Comparison of ENCODE assay signal across 1 cellular context in genomic region chr10:3890602-3891352, GRCh38.
TF ChIP-seq lines count a peak whose summit lies in the region.

No MANE protein-coding gene starts in this region.

TF ChIP-seq in K562, 482 proteins besides CTCF, POLR2A, EP300 and RAD21 (continues in another document):
- TF ChIP-seq CBX2 (IDR thresholded peaks at IDR 0.05; ENCODE audit: insufficient read depth, low read length, poor library complexity, severe bottlenecking) (no peak), ZNF140 (CRISPR knock-in tag; IDR thresholded peaks at IDR 0.05) (peak; percentile 89), RBM15 (IDR thresholded peaks at IDR 0.05; ENCODE audit: insufficient read depth, low read length) (no peak), SREBF2 (CRISPR knock-in tag; IDR thresholded peaks at IDR 0.05) (no peak), SMARCB1 (IDR thresholded peaks at IDR 0.05; ENCODE audit: insufficient read length, low read depth) (no peak), ZNF217 (CRISPR knock-in tag; IDR thresholded peaks at IDR 0.05) (no peak), FOXA1 (IDR thresholded peaks at IDR 0.05; ENCODE audit: borderline replicate concordance) (no peak), UBTF (IDR thresholded peaks at IDR 0.05; ENCODE audit: borderline replicate concordance in 1 of 2, low read depth in 2 of 2, low read length in 2 of 2) (no peak), ZNF175 (CRISPR knock-in tag; IDR thresholded peaks at IDR 0.05; ENCODE audit: low read depth) (peak; percentile 100), MITF (IDR thresholded peaks at IDR 0.05) (no peak), KDM5B (IDR thresholded peaks at IDR 0.05; ENCODE audit: insufficient replicate concordance, low read depth, low read length) (no peak), RBM34 (IDR thresholded peaks at IDR 0.05; ENCODE audit: borderline replicate concordance, insufficient read depth, low read length) (no peak), PML (IDR thresholded peaks at IDR 0.05; ENCODE audit: low read length) (no peak), ZKSCAN8 (CRISPR knock-in tag; IDR thresholded peaks at IDR 0.05) (peak; percentile 94), ZNF75A (CRISPR knock-in tag; IDR thresholded peaks at IDR 0.05) (peak; percentile 91), ARNT (IDR thresholded peaks at IDR 0.05) (peak in 1 of 2 experiments; percentile 77; a peak in 1 of 4 replicates), RBM22 (IDR thresholded peaks at IDR 0.05; ENCODE audit: low read depth, low read length, poor library complexity, severe bottlenecking) (no peak), BCOR (IDR thresholded peaks at IDR 0.05) (no peak), ZNF316 (IDR thresholded peaks at IDR 0.05) (no peak), ZNF311 (CRISPR knock-in tag; IDR thresholded peaks at IDR 0.05) (peak; percentile 99), ZSCAN29 (IDR thresholded peaks at IDR 0.05) (no peak), HOMEZ (CRISPR knock-in tag; IDR thresholded peaks at IDR 0.05) (peak; percentile 98), IRF9 (tag; IDR thresholded peaks at IDR 0.05) (peak; percentile 97), PHB2 (IDR thresholded peaks at IDR 0.05; ENCODE audit: low read depth) (no peak), NFIX (CRISPR knock-in tag; IDR thresholded peaks at IDR 0.05; ENCODE audit: low read depth) (peak; percentile 64), POU5F1 (IDR thresholded peaks at IDR 0.05; ENCODE audit: borderline replicate concordance, low read depth, low read length, partially characterized antibody) (no peak), CHAMP1 (IDR thresholded peaks at IDR 0.05) (no peak), ZNF699 (CRISPR knock-in tag; IDR thresholded peaks at IDR 0.05; ENCODE audit: insufficient replicate concordance) (no peak), ZNF280B (CRISPR knock-in tag; IDR thresholded peaks at IDR 0.05) (peak; percentile 95), FOXJ3 (CRISPR knock-in tag; IDR thresholded peaks at IDR 0.05) (no peak), RFX1 (IDR thresholded peaks at IDR 0.05) (peak; percentile 22; the same call in 1 of the 2 replicates), ZNF354B (CRISPR knock-in tag; IDR thresholded peaks at IDR 0.05) (peak; percentile 94), ZFP91 (CRISPR knock-in tag; IDR thresholded peaks at IDR 0.05) (no peak), ZNF174 (CRISPR knock-in tag; IDR thresholded peaks at IDR 0.05) (no peak), TRIM24 (IDR thresholded peaks at IDR 0.05) (peak in 1 of 2 experiments; percentile 48; a peak in 1 of 4 replicates), NFE2 (IDR thresholded peaks at IDR 0.05; ENCODE audit: low read depth) (no peak), POLR2G (IDR thresholded peaks at IDR 0.05; ENCODE audit: low read depth, low read length) (no peak), SFPQ (IDR thresholded peaks at IDR 0.05; ENCODE audit: low read depth, low read length) (no peak), BDP1 (IDR thresholded peaks at IDR 0.05; ENCODE audit: insufficient read depth, insufficient read length) (no peak), GTF2B (IDR thresholded peaks at IDR 0.05; ENCODE audit: extremely low read depth, insufficient read length) (no peak), PPARD (CRISPR knock-in tag; IDR thresholded peaks at IDR 0.05) (peak; percentile 74; the same call in 1 of the 2 replicates), BCLAF1 (IDR thresholded peaks at IDR 0.05; ENCODE audit: borderline replicate concordance in 1 of 2, control insufficient read depth in 1 of 2, low read depth in 2 of 2, low read length in 1 of 2) (no peak), LCOR (CRISPR knock-in tag; IDR thresholded peaks at IDR 0.05) (no peak), MED1 (CRISPR knock-in tag; IDR thresholded peaks at IDR 0.05; ENCODE audit: borderline replicate concordance) (no peak), PTTG1 (tag; IDR thresholded peaks at IDR 0.05; ENCODE audit: low read depth) (peak; percentile 99), CHCHD3 (CRISPR knock-in tag; IDR thresholded peaks at IDR 0.05) (no peak), GATAD2B (IDR thresholded peaks at IDR 0.05; ENCODE audit: borderline replicate concordance) (no peak)
